Comparison of ENCODE assay signal across 12 cellular contexts in the genomic region with DNA sequence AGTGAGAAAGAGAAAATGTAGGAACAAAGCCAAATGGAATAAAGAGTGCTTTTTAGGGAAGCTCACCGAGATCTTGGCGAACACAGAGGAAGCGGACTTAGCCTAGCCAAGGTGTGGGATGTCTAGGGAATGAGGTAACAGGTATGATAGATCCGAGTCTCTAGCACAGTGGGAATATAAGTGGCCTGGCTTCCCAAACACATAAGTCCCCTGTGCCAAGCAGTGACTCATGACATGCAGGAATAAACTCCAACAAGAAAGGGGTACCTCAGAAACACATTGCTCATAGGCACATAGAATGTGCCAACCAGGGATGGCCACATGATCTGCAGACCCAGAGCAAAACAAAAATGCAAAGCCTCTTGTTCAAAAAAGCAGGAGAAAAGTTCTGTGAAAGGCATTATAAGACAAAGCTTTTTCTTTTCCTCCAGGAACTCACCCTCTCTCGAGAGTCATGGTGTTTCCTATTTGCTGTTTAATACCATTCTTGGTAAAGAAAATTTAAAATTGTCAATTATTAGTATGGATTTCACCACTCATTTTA.
"Had no signal": no experiment of that assay in that cellular context is flagged by ENCODE, and none has a peak within 500 bp of the region (broad histone marks: within the 10 kb centered on the region; RNA-seq: fewer than 3 reads in every experiment).

No MANE protein-coding gene starts in this region.

- H3K27me3 Mint-ChIP-seq: activated naive CD8-positive, alpha-beta T cell treated with anti-CD3 and anti-CD28 coated beads, Interleukin-2, amount 10 ng/mL, durations not matched to agents 7 days and 5 days had no signal

- H3K4me2 ChIP-seq: hepatocyte had no signal

- H3K36me3 Mint-ChIP-seq: activated naive CD8-positive, alpha-beta T cell treated with anti-CD3 and anti-CD28 coated beads, Interleukin-2, amount 10 ng/mL, durations not matched to agents 7 days and 5 days; natural killer cell had no signal

- H3K4me3 Mint-ChIP-seq: activated naive CD8-positive, alpha-beta T cell treated with anti-CD3 and anti-CD28 coated beads, Interleukin-2, amount 10 ng/mL, durations not matched to agents 7 days and 5 days; natural killer cell had no signal

- H2AFZ ChIP-seq: hepatocyte had no signal

- H3K4me1 Mint-ChIP-seq: activated naive CD8-positive, alpha-beta T cell treated with anti-CD3 and anti-CD28 coated beads, Interleukin-2, amount 10 ng/mL, durations not matched to agents 7 days and 5 days; natural killer cell had no signal

- H3K4me1 ChIP-seq: left lung had no signal

- H3K36me3 ChIP-seq: left lung, neutrophil had no signal

- ATAC-seq: activated CD4-positive, CD25-positive, alpha-beta regulatory T cell treated with anti-CD3 and anti-CD28 coated beads, Interleukin-2, amount 50 U/mL, for 24 hours; left lung; natural killer cell had no signal

- H3K9me3 ChIP-seq: neutrophil had no signal

- H3K27ac Mint-ChIP-seq: activated naive CD8-positive, alpha-beta T cell treated with anti-CD3 and anti-CD28 coated beads, Interleukin-2, amount 10 ng/mL, durations not matched to agents 7 days and 5 days; natural killer cell had no signal

- H3K9me3 Mint-ChIP-seq: activated naive CD8-positive, alpha-beta T cell treated with anti-CD3 and anti-CD28 coated beads, Interleukin-2, amount 10 ng/mL, durations not matched to agents 7 days and 5 days; natural killer cell had no signal

- H3K27me3 ChIP-seq: hepatocyte, left lung, neutrophil had no signal

- H3K27ac ChIP-seq: hepatocyte, left lung, neutrophil had no signal

- DNase-seq: activated CD4-positive, alpha-beta T cell treated with anti-CD3 and anti-CD28 coated beads, Interleukin-2, amount 50 U/mL, for 1 hour; activated CD8-positive, alpha-beta memory T cell treated with anti-CD3 and anti-CD28 coated beads for 24 hours; activated naive CD4-positive, alpha-beta T cell; activated naive CD8-positive, alpha-beta T cell treated with anti-CD3 and anti-CD28 coated beads, Interleukin-2, amount 10 ng/mL, durations not matched to agents 7 days and 5 days; islet precursor cell; left lung; natural killer cell; stimulated activated CD4-positive, alpha-beta T cell treated with anti-CD3 and anti-CD28 coated beads, Interleukin-4, amount 100 ng/mL, for 24 hours; stimulated activated naive CD4-positive, alpha-beta T cell treated with Interleukin-2 at 50 U/mL for 16 hours had no signal

- H3K79me2 ChIP-seq: hepatocyte had no signal

- H3K4me3 ChIP-seq: hepatocyte, left lung had no signal
